10 cellular contexts compared by ENCODE assay signal in genomic region chr16:66520406-66521194, GRCh38.
DNase-seq lines count a peak whose midpoint lies in the region; ATAC-seq lines count a peak whose summit lies in the region.
"Had no signal": no experiment of that assay in that cellular context is flagged by ENCODE, and none has a peak within 500 bp of the region (broad histone marks: within the 10 kb centered on the region; RNA-seq: fewer than 3 reads in every experiment).

No MANE protein-coding gene starts in this region.

- H3K4me1 Mint-ChIP-seq in T-helper 1 cell treated with Interleukin-12 subunit alpha and Interleukin-12 subunit beta and Interleukin-4 antibody, amounts not matched to agents 30 μg/mL and 1 μg/mL, for 36 hours (ENCODE audit: low read depth) = peaks cover 85% of the 10 kb centered on the region
- H3K4me1 Mint-ChIP-seq in stimulated activated effector memory CD8-positive, alpha-beta T cell treated with anti-CD3 and anti-CD28 coated beads, Interleukin-12 subunit alpha, Interleukin-12 subunit beta, amount 100 ng/mL, for 72 hours = peaks cover 89% of the 10 kb centered on the region

- H3K36me3 Mint-ChIP-seq in T-helper 1 cell treated with Interleukin-12 subunit alpha and Interleukin-12 subunit beta and Interleukin-4 antibody, amounts not matched to agents 30 μg/mL and 1 μg/mL, for 36 hours (ENCODE audit: low read depth) = peaks cover 11% of the 10 kb centered on the region
- peaks cover 20% of the 10 kb centered on the region for H3K36me3 Mint-ChIP-seq in stimulated activated effector memory CD8-positive, alpha-beta T cell treated with anti-CD3 and anti-CD28 coated beads, Interleukin-12 subunit alpha, Interleukin-12 subunit beta, amount 100 ng/mL, for 72 hours

- H3K9me3 Mint-ChIP-seq in T-helper 1 cell treated with Interleukin-12 subunit alpha and Interleukin-12 subunit beta and Interleukin-4 antibody, amounts not matched to agents 30 μg/mL and 1 μg/mL, for 36 hours = no peaks in the 10 kb centered on the region
- H3K9me3 Mint-ChIP-seq in stimulated activated effector memory CD8-positive, alpha-beta T cell treated with anti-CD3 and anti-CD28 coated beads, Interleukin-12 subunit alpha, Interleukin-12 subunit beta, amount 100 ng/mL, for 72 hours = no peaks in the 10 kb centered on the region

- no peaks in the 10 kb centered on the region for H3K27me3 Mint-ChIP-seq in T-helper 1 cell treated with Interleukin-12 subunit alpha and Interleukin-12 subunit beta and Interleukin-4 antibody, amounts not matched to agents 30 μg/mL and 1 μg/mL, for 36 hours (ENCODE audit: low read depth)

- ATAC-seq in stimulated activated effector memory CD8-positive, alpha-beta T cell treated with anti-CD3 and anti-CD28 coated beads, Interleukin-12 subunit alpha, Interleukin-12 subunit beta, amount 100 ng/mL, for 72 hours = no peak
- no peak for ATAC-seq in GM18502 (IDR thresholded peaks at IDR 0.05; ENCODE audit: poor library complexity, unreplicated experiment)
- ATAC-seq in HG03354 (IDR thresholded peaks at IDR 0.05; ENCODE audit: poor library complexity, severe bottlenecking, unreplicated experiment) = no peak

- DNase-seq in KG1 (lab: John Stamatoyannopoulos, UW) (peak; percentile 61), germinal center (ENCODE audit: low spot score) (peak; percentile 42), NCI-H1694 (lab: John Stamatoyannopoulos, UW) (no peak), NCI-H510A treated with DMSO at 0.1 percent for 48 hours (lab: John Stamatoyannopoulos, UW) (no peak)
- DNase-seq in stimulated activated effector memory CD8-positive, alpha-beta T cell treated with anti-CD3 and anti-CD28 coated beads, Interleukin-12 subunit alpha, Interleukin-12 subunit beta, amount 100 ng/mL, for 72 hours (ENCODE audit: low spot score in 2 of 2) = no peak
- DNase-seq: activated T-cell treated with anti-CD3 and anti-CD28 coated beads for 4 hours, NCI-H2171 treated with DMSO at 0.1 percent for 48 hours had no signal

- peak overlapping the region; percentile 97 for H3K27ac Mint-ChIP-seq in T-helper 1 cell treated with Interleukin-12 subunit alpha and Interleukin-12 subunit beta and Interleukin-4 antibody, amounts not matched to agents 30 μg/mL and 1 μg/mL, for 36 hours
- H3K27ac Mint-ChIP-seq in stimulated activated effector memory CD8-positive, alpha-beta T cell treated with anti-CD3 and anti-CD28 coated beads, Interleukin-12 subunit alpha, Interleukin-12 subunit beta, amount 100 ng/mL, for 72 hours = peak overlapping the region; percentile 98

- H3K4me3 Mint-ChIP-seq in T-helper 1 cell treated with Interleukin-12 subunit alpha and Interleukin-12 subunit beta and Interleukin-4 antibody, amounts not matched to agents 30 μg/mL and 1 μg/mL, for 36 hours = peak overlapping the region; percentile 42
- H3K4me3 Mint-ChIP-seq in stimulated activated effector memory CD8-positive, alpha-beta T cell treated with anti-CD3 and anti-CD28 coated beads, Interleukin-12 subunit alpha, Interleukin-12 subunit beta, amount 100 ng/mL, for 72 hours = peak overlapping the region; percentile 64

Comparison
In these comparisons a context has a peak if more than half of its experiments do, and no peak if none do; other contexts are left out.
1. DNase-seq: peak in KG1 (single experiment) and germinal center (single experiment); none in stimulated activated effector memory CD8-positive, alpha-beta T cell treated with anti-CD3 and anti-CD28 coated beads, Interleukin-12 subunit alpha, Interleukin-12 subunit beta, amount 100 ng/mL, for 72 hours (0 of 2), NCI-H1694 (single experiment) and NCI-H510A treated with DMSO at 0.1 percent for 48 hours (single experiment).